10 cellular contexts compared by ENCODE assay signal in genomic region chr12:53190108-53190729, GRCh38. TPM values are rescaled to one million over a fixed set of nuclear protein-coding genes. Genes with fewer than 3 reads are reported as not detected.
DNase-seq lines count a peak whose midpoint lies in the region; ATAC-seq and TF ChIP-seq lines count a peak whose summit lies in the region.
"Had no signal": no experiment of that assay in that cellular context is flagged by ENCODE, and none has a peak within 500 bp of the region (broad histone marks: within the 10 kb centered on the region; RNA-seq: fewer than 3 reads in every experiment).

No MANE protein-coding gene starts in this region.

- H3K9me2 ChIP-seq in hepatocyte (replicated peaks; ENCODE audit: insufficient read depth), result no peaks in the 10 kb centered on the region

- H3K4me1 Mint-ChIP-seq in Calu3 (ENCODE audit: low read depth, unreplicated experiment), result no peaks in the 10 kb centered on the region

- no peaks in the 10 kb centered on the region for H3K27me3 ChIP-seq in hepatocyte
- H3K27me3 ChIP-seq: SJSA1 had no signal

- H3K27ac ChIP-seq in hepatocyte, result no peak overlapping the region
- H3K27ac ChIP-seq: SJSA1 had no signal

- H3K36me3 ChIP-seq in hepatocyte (replicated peaks; ENCODE audit: insufficient read depth, low read depth), result no peaks in the 10 kb centered on the region

- ATAC-seq in GM21723 (IDR thresholded peaks at IDR 0.05; ENCODE audit: unreplicated experiment), result peak; percentile 53

- DNase-seq in Calu3 (peak; percentile 43), RKO (ENCODE audit: low spot score) (peak; percentile 53), amniotic epithelial cell (ENCODE audit: low read depth) (peak; percentile 49), hepatocyte (ENCODE audit: low spot score) (peak; percentile 83), medulla oblongata (ENCODE audit: extremely low spot score) (no peak), foreskin melanocyte (no peak)
- DNase-seq in stimulated activated CD4-positive, alpha-beta T cell treated with anti-CD3 and anti-CD28 coated beads, Interleukin-1b, Interleukin-23, amount 100 ng/mL, for 48 hours, result peak; percentile 56

- H3K9me3 ChIP-seq in hepatocyte (ENCODE audit: low read depth), result no peaks in the 10 kb centered on the region
- H3K9me3 ChIP-seq: SJSA1 had no signal

- H2AFZ ChIP-seq in hepatocyte, result no peak overlapping the region

- TF ChIP-seq CTCF in Calu3 (IDR thresholded peaks at IDR 0.05; ENCODE audit: unreplicated experiment), result peak; percentile 70
- TF ChIP-seq CTCF in hepatocyte (IDR thresholded peaks at IDR 0.05; ENCODE audit: poor library complexity), result peak; percentile 72

- H3K27ac Mint-ChIP-seq in Calu3 (ENCODE audit: unreplicated experiment), result no peak overlapping the region

- no TSS peak for BruUV-seq in Calu3 (replicated peaks; lab: Mats Ljungman, UMichigan)

- H3K79me2 ChIP-seq in hepatocyte, result peaks cover 2% of the 10 kb centered on the region

- intact Hi-C loops in Calu3 (cut with micrococcal nuclease; ENCODE audit: unreplicated experiment), result loop anchor here (5.0 kb wide), 1 partner anchor 123 kb away; no protein-coding TSS in a partner anchor

- no peaks in the 10 kb centered on the region for H3K27me3 Mint-ChIP-seq in Calu3 (ENCODE audit: unreplicated experiment)

- CTCF ChIA-PET in Calu3 (lab: Charles Lee), result interaction anchor here (0.6 kb wide), 1 partner anchor 124 kb away, joined by 3 read pairs; no protein-coding TSS in a partner anchor

- no peak overlapping the region for H3K4me3 Mint-ChIP-seq in Calu3 (ENCODE audit: low read depth, unreplicated experiment)

- peaks cover under 1% of the 10 kb centered on the region for H4K20me1 ChIP-seq in hepatocyte (ENCODE audit: insufficient read depth, poor library complexity, severe bottlenecking)

- 55% methylated on average over 14 of the region's 14 CpGs for WGBS in hepatocyte (ENCODE audit: low lambda C conversion rate, missing lambda C conversion rate)

- no peak overlapping the region for H3K4me3 ChIP-seq in hepatocyte
- H3K4me3 ChIP-seq: SJSA1, skin epidermis had no signal

- H3K36me3 Mint-ChIP-seq in Calu3 (ENCODE audit: insufficient read depth, unreplicated experiment), result peaks cover 32% of the 10 kb centered on the region

- no peak overlapping the region for H3K4me2 ChIP-seq in hepatocyte

- H3K4me1 ChIP-seq in hepatocyte (ENCODE audit: insufficient read depth), result no peaks in the 10 kb centered on the region
- H3K4me1 ChIP-seq: SJSA1 had no signal

- no peaks in the 10 kb centered on the region for H3K9me3 Mint-ChIP-seq in Calu3 (ENCODE audit: low read depth, unreplicated experiment)

RNA-seq across cellular contexts. Expression of gene CSAD, which starts 9.5 kb away (rescaled TPM):
- total RNA-seq in Calu3 (2022), result 12.2 and 24.0 TPM in 2 replicates
- total RNA-seq in hepatocyte, result 14.1 and 16.8 TPM in 2 replicates
- polyA plus RNA-seq in hepatocyte, result 14.3 and 15.7 TPM in 2 replicates

RNA-seq across cellular contexts. Expression of gene ZNF740, which starts 9.7 kb away (rescaled TPM):
- total RNA-seq in Calu3 (2022), result 30.3 and 32.7 TPM in 2 replicates
- total RNA-seq in hepatocyte, result 13.2 and 23.2 TPM in 2 replicates
- 4.4 and 4.6 TPM in 2 replicates for polyA plus RNA-seq in hepatocyte

RNA-seq across cellular contexts. Expression of gene ITGB7, which starts 16.8 kb away (rescaled TPM):
- total RNA-seq in Calu3 (2022), result 4.3 and 5.0 TPM in 2 replicates
- 0.23 TPM in 1 of 2 replicates, not detected in the other for total RNA-seq in hepatocyte
- 1.0 TPM in 1 of 2 replicates, not detected in the other for polyA plus RNA-seq in hepatocyte

RNA-seq across cellular contexts. Expression of gene RARG, which starts 41.8 kb away (rescaled TPM):
- total RNA-seq in Calu3 (2022), result 36.7 and 43.0 TPM in 2 replicates
- total RNA-seq in hepatocyte, result 15.1 and 20.9 TPM in 2 replicates
- polyA plus RNA-seq in hepatocyte, result 24.7 and 28.1 TPM in 2 replicates

Comparison
In these comparisons a context has a peak if more than half of its experiments do, and no peak if none do; other contexts are left out.
1. DNase-seq: peak in Calu3 (single experiment), RKO (single experiment), amniotic epithelial cell (single experiment), hepatocyte (single experiment) and stimulated activated CD4-positive, alpha-beta T cell treated with anti-CD3 and anti-CD28 coated beads, Interleukin-1b, Interleukin-23, amount 100 ng/mL, for 48 hours (single experiment); none in medulla oblongata (single experiment) and foreskin melanocyte (single experiment).